18 cellular contexts compared by ENCODE assay signal in genomic region chr3:195887670-195888069, GRCh38. TPM values are rescaled to one million over a fixed set of nuclear protein-coding genes. Genes with fewer than 3 reads are reported as not detected.
DNase-seq lines count a peak whose midpoint lies in the region; FAIRE-seq and TF ChIP-seq lines count a peak whose summit lies in the region.
"Had no signal": no experiment of that assay in that cellular context is flagged by ENCODE, and none has a peak within 500 bp of the region (broad histone marks: within the 10 kb centered on the region; RNA-seq: fewer than 3 reads in every experiment).

No MANE protein-coding gene starts in this region.

- H4K91ac ChIP-seq in H1 (replicated peaks; ENCODE audit: insufficient read length, low read length), result peak overlapping the region; percentile 98

- intact Hi-C loops in cardiac septum (cut with DNase I), result no loop called here

- peaks cover 3% of the 10 kb centered on the region; the same call in 1 of the 2 replicates for H3K79me1 ChIP-seq in H1 (ENCODE audit: low read depth, low read length)

- POLR2A ChIA-PET in H1 (lab: Charles Lee; ENCODE audit: partially characterized antibody), result no interaction called here

- no peaks in the 10 kb centered on the region for H3K23me2 ChIP-seq in H1 (ENCODE audit: low read depth, low read length)

- H3K36me3 ChIP-seq in cardiac muscle cell, result peaks cover 11% of the 10 kb centered on the region
- peaks cover 0 to 5% (median 0%) of the 10 kb centered on the region in 4 experiments; a peak in 3 of 8 replicates for H3K36me3 ChIP-seq in H1 (ENCODE audit: control insufficient read depth in 2 of 4, insufficient read depth in 4 of 4, low read length in 3 of 4)
- H3K36me3 ChIP-seq in skeletal muscle tissue (ENCODE audit: control insufficient read depth in 3 of 3, insufficient read depth in 3 of 3, low read length in 3 of 3), result peaks cover 20 to 24% (median 20%) of the 10 kb centered on the region in 3 donors

- H2BK15ac ChIP-seq in H1 (ENCODE audit: low read length), result peak overlapping the region; percentile 98; the same call in 1 of the 2 replicates

- no peak for TF ChIP-seq RAD21 in H1 (IDR thresholded peaks at IDR 0.05 in 1 of 2, conservative IDR thresholded peaks at IDR 0.05 in 1 of 2; ENCODE audit: low read depth in 2 of 2, low read length in 2 of 2)

- H3K27ac ChIP-seq in cardiac muscle cell (peak overlapping the region; percentile 31), H1 (ENCODE audit: low read depth, low read length) (no peak overlapping the region), skeletal muscle tissue (ENCODE audit: low read depth, low read length) (peak overlapping the region; percentile 48)

- H3K4me3 ChIP-seq in cardiac muscle cell, result no peak overlapping the region
- H3K4me3 ChIP-seq in H1 (ENCODE audit: extremely low read depth in 1 of 4, insufficient read depth in 2 of 4, low read depth in 3 of 4, low read length in 4 of 4), result no peak overlapping the region
- H3K4me3 ChIP-seq in skeletal muscle tissue (ENCODE audit: low read length in 3 of 3), result peak overlapping the region; percentile 2 to 65 (median 48)

- H4K5ac ChIP-seq in H1 (ENCODE audit: insufficient read length, low read depth, low read length), result no peak overlapping the region

- H3K9me3 ChIP-seq in cardiac muscle cell (ENCODE audit: low read depth) (no peaks in the 10 kb centered on the region), H1 (ENCODE audit: insufficient read depth in 2 of 2, low read depth in 1 of 2, low read length in 1 of 2) (no peaks in the 10 kb centered on the region; a peak in 1 of 4 replicates), skeletal muscle tissue (ENCODE audit: control insufficient read depth in 3 of 3, low read length in 3 of 3) (no peaks in the 10 kb centered on the region)
- H3K9me3 ChIP-seq: Caco-2 had no signal

- H3K27me3 Mint-ChIP-seq in osteocyte (ENCODE audit: unreplicated experiment), result no peaks in the 10 kb centered on the region
- H3K27me3 Mint-ChIP-seq: CD4-positive, alpha-beta T cell had no signal

- CTCF ChIA-PET in H1 (lab: Charles Lee; ENCODE audit: partially characterized antibody), result interaction anchor here (1.2 to 23.1 kb wide), 8 partner anchors 12 to 33 kb away, joined by 3 to 499 read pairs (median 6); partner anchors contain the start of gene TNK2

- peaks cover 76% of the 10 kb centered on the region for H3K4me1 ChIP-seq in cardiac muscle cell (ENCODE audit: low read depth)
- H3K4me1 ChIP-seq in H1 (replicated peaks in 1 of 4; ENCODE audit: control insufficient read depth in 3 of 4, insufficient read depth in 4 of 4, low read length in 3 of 4), result peaks cover 4 to 29% (median 12%) of the 10 kb centered on the region in 4 experiments
- H3K4me1 ChIP-seq in skeletal muscle tissue (ENCODE audit: control insufficient read depth in 3 of 3, insufficient read depth in 3 of 3, low read length in 3 of 3), result peaks cover 60 to 85% (median 79%) of the 10 kb centered on the region in 3 donors
- H3K4me1 ChIP-seq: Caco-2 had no signal

- peak overlapping the region; percentile 85; the same call in 1 of the 2 replicates for H2BK5ac ChIP-seq in H1 (ENCODE audit: low read depth, low read length)

- no peak overlapping the region for H2AFZ ChIP-seq in H1 (ENCODE audit: low read length)

- H3K27ac Mint-ChIP-seq in osteocyte (ENCODE audit: unreplicated experiment), result no peak overlapping the region
- H3K27ac Mint-ChIP-seq: CD4-positive, alpha-beta T cell had no signal

- H2BK12ac ChIP-seq in H1 (ENCODE audit: low read depth, low read length), result peak overlapping the region; percentile 94; the same call in 1 of the 2 replicates

- peak overlapping the region; percentile 20; the same call in 1 of the 2 replicates for H3K18ac ChIP-seq in H1 (ENCODE audit: extremely low read depth, low read length)

- H3K14ac ChIP-seq in H1 (ENCODE audit: insufficient read length), result no peak overlapping the region

- H3K23ac ChIP-seq in H1 (ENCODE audit: insufficient read length), result no peak overlapping the region

- TF ChIP-seq EP300 in H1 (IDR thresholded peaks at IDR 0.05; ENCODE audit: borderline replicate concordance in 1 of 2, low read depth in 2 of 2, low read length in 2 of 2), result no peak

- WGBS in H1 (ENCODE audit: extremely low coverage in 1 of 2, insufficient coverage in 1 of 2, insufficient read length in 1 of 2, insufficient replicate concordance in 2 of 2, low coverage in 1 of 2, low lambda C conversion rate in 2 of 2, missing lambda C conversion rate in 1 of 2), 2 experiments, result 91% methylated on average over 35 of the region's 36 CpGs; no CpG with 5 or more reads in 1 of the 2 experiments

- H3K27me3 ChIP-seq in cardiac muscle cell (no peaks in the 10 kb centered on the region), H1 (replicated peaks in 1 of 4; ENCODE audit: control insufficient read depth in 3 of 4, extremely low read depth in 1 of 4, insufficient read depth in 3 of 4, low read length in 3 of 4) (no peaks in the 10 kb centered on the region), skeletal muscle tissue (ENCODE audit: control insufficient read depth in 3 of 3, insufficient read depth in 3 of 3, low read length in 3 of 3) (no peaks in the 10 kb centered on the region)

- H2AK5ac ChIP-seq in H1 (ENCODE audit: low read depth, low read length), result peak overlapping the region; percentile 55; the same call in 1 of the 2 replicates

- H3K36me3 Mint-ChIP-seq in osteocyte (ENCODE audit: unreplicated experiment), result peaks cover 4% of the 10 kb centered on the region

- no peak for TF ChIP-seq CTCF in cardiac muscle cell (IDR thresholded peaks at IDR 0.05; ENCODE audit: low read depth, low read length)
- no peak for TF ChIP-seq CTCF in H1 (IDR thresholded peaks at IDR 0.05; ENCODE audit: control extremely low read depth in 1 of 3, insufficient read depth in 1 of 3, low read depth in 1 of 3, low read length in 3 of 3)
- no peak for TF ChIP-seq CTCF in osteocyte (IDR thresholded peaks at IDR 0.05)

- no peak overlapping the region for H3K4me3 Mint-ChIP-seq in osteocyte (ENCODE audit: unreplicated experiment)
- H3K4me3 Mint-ChIP-seq: CD4-positive, alpha-beta T cell had no signal

- H2BK120ac ChIP-seq in H1 (replicated peaks; ENCODE audit: low read depth, low read length), result no peak overlapping the region

- no peak for TF ChIP-seq POLR2A in H1 (IDR thresholded peaks at IDR 0.05; ENCODE audit: control extremely low read depth in 1 of 2, low read depth in 2 of 2, low read length in 2 of 2)

- peak overlapping the region; percentile 96 for H3K4ac ChIP-seq in H1 (replicated peaks; ENCODE audit: insufficient read length, low read depth, low read length)

- DNase-seq in cardiac muscle cell (ENCODE audit: low read depth in 1 of 2, low spot score in 1 of 2) (no peak), cardiac septum (ENCODE audit: low spot score) (no peak), HTR-8/SVneo (ENCODE audit: insufficient read length, low spot score) (no peak), H1 (ENCODE audit: low read depth in 1 of 2, low spot score in 2 of 2) (no peak), DMS79 (lab: John Stamatoyannopoulos, UW) (no peak), osteocyte (ENCODE audit: extremely low spot score, unreplicated experiment) (no peak)
- DNase-seq in activated naive CD4-positive, alpha-beta T cell treated with Interleukin-2 at 50 U/mL for 16 hours, result no peak
- DNase-seq: Caco-2; CD4-positive, alpha-beta T cell; GF-D8; GOT3; KG1; NCI-H1417; NCI-H187; NCI-H2227 treated with DMSO at 0.1 percent for 48 hours; NCI-H524 had no signal

- peaks cover 3 to 9% of the 10 kb centered on the region in 2 experiments for H4K20me1 ChIP-seq in H1 (replicated peaks in 1 of 2; ENCODE audit: control insufficient read depth in 1 of 2, insufficient read depth in 2 of 2, low read length in 2 of 2)

- no peak overlapping the region for H3K9ac ChIP-seq in H1 (replicated peaks in 1 of 4; ENCODE audit: extremely low read depth in 1 of 4, low read depth in 3 of 4, low read length in 3 of 4)
- H3K9ac ChIP-seq in skeletal muscle tissue (ENCODE audit: low read depth in 1 of 3, low read length in 3 of 3), result peak overlapping the region in 1 of 3 donors; percentile 68

- FAIRE-seq in HTR-8/SVneo (lab: Jason Lieb, UNC) (peak; percentile 83), H1 (lab: Jason Lieb, UNC) (no peak)
- FAIRE-seq: A204.1 had no signal

- H4K8ac ChIP-seq in H1 (ENCODE audit: extremely low read depth, insufficient read depth, low read length), result no peak overlapping the region

- peaks cover 17% of the 10 kb centered on the region for H3K4me1 Mint-ChIP-seq in osteocyte (ENCODE audit: unreplicated experiment)

- no peak overlapping the region for H3K56ac ChIP-seq in H1 (replicated peaks; ENCODE audit: insufficient read length, low read depth, low read length)

- H3K4me2 ChIP-seq in H1 (ENCODE audit: insufficient read depth in 1 of 2, low read depth in 2 of 2, low read length in 2 of 2), result no peak overlapping the region

- no peaks in the 10 kb centered on the region for H3K79me2 ChIP-seq in H1 (ENCODE audit: control insufficient read depth in 1 of 2, insufficient read depth in 2 of 2, low read length in 2 of 2)

- H2BK20ac ChIP-seq in H1 (ENCODE audit: low read length), result no peak overlapping the region

- H3K9me3 Mint-ChIP-seq in osteocyte (ENCODE audit: unreplicated experiment), result no peaks in the 10 kb centered on the region
- H3K9me3 Mint-ChIP-seq: CD4-positive, alpha-beta T cell had no signal

TF ChIP-seq in H1, 55 proteins besides CTCF, POLR2A, EP300 and RAD21 (continues in another document):
- TF ChIP-seq ZNF274 (IDR thresholded peaks at IDR 0.05; ENCODE audit: borderline replicate concordance, extremely low read depth, low read length), result no peak
- TF ChIP-seq MAFK (IDR thresholded peaks at IDR 0.05; ENCODE audit: low read depth, low read length), result no peak
- TF ChIP-seq NRF1 (IDR thresholded peaks at IDR 0.05; ENCODE audit: low read depth, low read length), result no peak
- TF ChIP-seq JUND (IDR thresholded peaks at IDR 0.05; ENCODE audit: low read length), result no peak
- no peak for TF ChIP-seq TBP (IDR thresholded peaks at IDR 0.05; ENCODE audit: low read depth, low read length)
- TF ChIP-seq SIRT6 (IDR thresholded peaks at IDR 0.05; ENCODE audit: low read length), result no peak

RNA-seq across cellular contexts. Expression of gene TNK2, which starts 20.7 kb away (rescaled TPM):
- total RNA-seq in cardiac muscle cell, result 61.5 and 95.3 TPM in 2 replicates
- polyA plus RNA-seq in cardiac muscle cell, result 26.1 and 29.8 TPM in 2 replicates
- 48.3 TPM for total RNA-seq in cardiac septum
- 33.9 and 38.6 TPM in 2 replicates for total RNA-seq in H1 (2021; fragmentation: NEBNext Ultra II Directional; extraction: Animal tissue kit (Norgen Biotek cat#: 25700))
- 10.4 and 18.2 TPM in 2 replicates for polyA plus RNA-seq in H1 (2011; rRNA removed)
- 15.6 TPM for polyA plus RNA-seq in H1 (2011; cell fraction: cytosol; rRNA removed)
- 105 TPM for polyA plus RNA-seq in H1 (2011; cell fraction: nucleus; rRNA removed)
- polyA plus RNA-seq in H1 (2012, experiment 1 of 2), result 24.4 to 39.8 TPM (median 29.1 TPM) in 4 replicates
- polyA plus RNA-seq in H1 (2012, experiment 2 of 2), result 11.0 TPM
- polyA plus RNA-seq in H1 (2013, experiment 1 of 2), result 20.0 TPM
- 17.6 TPM for polyA plus RNA-seq in H1 (2013, experiment 2 of 2)
- 10.8 and 11.1 TPM in 2 replicates for polyA minus RNA-seq in H1 (2011; rRNA and poly(A)+ RNA removed)
- 12.0 TPM for polyA minus RNA-seq in H1 (2011; cell fraction: cytosol; rRNA and poly(A)+ RNA removed)
- 19.7 TPM for polyA minus RNA-seq in H1 (2011; cell fraction: nucleus; rRNA and poly(A)+ RNA removed)
- total RNA-seq in skeletal muscle tissue, result 9.9 TPM
- 42.9 and 54.2 TPM in 2 replicates for total RNA-seq in osteocyte

Comparison
In these comparisons a context has a peak if more than half of its experiments do, and no peak if none do; other contexts are left out.
1. H3K4me3 ChIP-seq: peak in skeletal muscle tissue (3 of 3); none in cardiac muscle cell (single experiment) and H1 (0 of 4).